Comparison of ENCODE assay signal across 8 cellular contexts in genomic region chr14:76958020-76958965, GRCh38.
DNase-seq lines count a peak whose midpoint lies in the region; ATAC-seq and TF ChIP-seq lines count a peak whose summit lies in the region.

No MANE protein-coding gene starts in this region.

- H3K36me3 Mint-ChIP-seq in activated CD4-positive, alpha-beta T cell treated with anti-CD3 and anti-CD28 coated beads, Interleukin-2, amount 10 ng/mL, durations not matched to agents 24 days and 14 days (ENCODE audit: low read depth), result peaks cover 3% of the 10 kb centered on the region
- no peaks in the 10 kb centered on the region for H3K36me3 Mint-ChIP-seq in T-cell

- intact Hi-C loops in activated CD4-positive, alpha-beta T cell treated with anti-CD3 and anti-CD28 coated beads, Interleukin-2, amount 10 ng/mL, durations not matched to agents 24 days and 14 days (cut with micrococcal nuclease), result no loop called here

- H3K9me3 ChIP-seq in iPS-20b (ENCODE audit: insufficient read depth, low read depth, low read length) (no peaks in the 10 kb centered on the region), thoracic aorta (no peaks in the 10 kb centered on the region)

- no peaks in the 10 kb centered on the region for H3K9me3 Mint-ChIP-seq in activated CD4-positive, alpha-beta T cell treated with anti-CD3 and anti-CD28 coated beads, Interleukin-2, amount 10 ng/mL, durations not matched to agents 24 days and 14 days
- H3K9me3 Mint-ChIP-seq in T-cell, result no peaks in the 10 kb centered on the region

- no peaks in the 10 kb centered on the region for H3K36me3 ChIP-seq in iPS-20b (ENCODE audit: insufficient read depth, low read depth, low read length)
- no peaks in the 10 kb centered on the region for H3K36me3 ChIP-seq in thoracic aorta

- ATAC-seq in T-cell (replicated peaks in 1 of 4), result no peak
- no peak for ATAC-seq in thoracic aorta (ENCODE audit: insufficient number of reproducible peaks, low FRiP score, low read depth)
- no peak for ATAC-seq in HG03139 (IDR thresholded peaks at IDR 0.05; ENCODE audit: unreplicated experiment)

- H3K4me1 ChIP-seq in iPS-20b (ENCODE audit: insufficient read depth, low read length), result peaks cover 55% of the 10 kb centered on the region
- H3K4me1 ChIP-seq in thoracic aorta (ENCODE audit: control insufficient read depth in 1 of 2, low read depth in 2 of 2), result peaks cover 43 to 74% of the 10 kb centered on the region in 2 donors

- POLR2A ChIA-PET in T-cell (lab: Charles Lee), result no interaction called here

- TF ChIP-seq CTCF in thoracic aorta (IDR thresholded peaks at IDR 0.05), result no peak

- H3K27me3 ChIP-seq in iPS-20b (ENCODE audit: insufficient read depth, low read length), result no peaks in the 10 kb centered on the region
- H3K27me3 ChIP-seq in thoracic aorta (replicated peaks; ENCODE audit: insufficient read depth), result no peaks in the 10 kb centered on the region

- H3K27ac ChIP-seq in iPS-20b (ENCODE audit: low read length), result peak overlapping the region; percentile 91
- peak overlapping the region; percentile 93 to 96 for H3K27ac ChIP-seq in thoracic aorta

- H3K27me3 Mint-ChIP-seq in activated CD4-positive, alpha-beta T cell treated with anti-CD3 and anti-CD28 coated beads, Interleukin-2, amount 10 ng/mL, durations not matched to agents 24 days and 14 days, result peaks cover 4% of the 10 kb centered on the region
- H3K27me3 Mint-ChIP-seq in T-cell, result no peaks in the 10 kb centered on the region

- DNase-seq in activated CD4-positive, alpha-beta T cell treated with anti-CD3 and anti-CD28 coated beads, Interleukin-2, amount 10 ng/mL, durations not matched to agents 24 days and 14 days, result peak; percentile 69
- no peak for DNase-seq in activated CD4-positive, alpha-beta T cell treated with anti-CD3 and anti-CD28 coated beads, Interleukin-2, amount 50 U/mL, for 4 hours
- no peak for DNase-seq in T-cell
- DNase-seq in thoracic aorta (ENCODE audit: low spot score), result no peak
- no peak for DNase-seq in NCI-H1694 treated with DMSO at 0.1 percent for 48 hours (lab: John Stamatoyannopoulos, UW)
- no peak for DNase-seq in GM19238 (ENCODE audit: insufficient read length, low spot score)

- no peak overlapping the region for H3K4me3 Mint-ChIP-seq in activated CD4-positive, alpha-beta T cell treated with anti-CD3 and anti-CD28 coated beads, Interleukin-2, amount 10 ng/mL, durations not matched to agents 24 days and 14 days
- H3K4me3 Mint-ChIP-seq in T-cell, result peak overlapping the region in 1 of 3 donors; percentile 86

- H3K4me1 Mint-ChIP-seq in activated CD4-positive, alpha-beta T cell treated with anti-CD3 and anti-CD28 coated beads, Interleukin-2, amount 10 ng/mL, durations not matched to agents 24 days and 14 days, result peaks cover 84% of the 10 kb centered on the region
- H3K4me1 Mint-ChIP-seq in T-cell, result peaks cover 72 to 88% (median 74%) of the 10 kb centered on the region in 3 donors

- CTCF ChIA-PET in T-cell (lab: Charles Lee), result interaction anchor here in 1 of 2 donors (0.5 to 1.0 kb wide), 2 partner anchors 8 to 9 kb away, joined by 3 to 6 read pairs; no protein-coding TSS in a partner anchor

- H3K9ac ChIP-seq in iPS-20b (ENCODE audit: low read depth, low read length), result no peak overlapping the region; the same call in 1 of the 2 replicates

- H3K4me3 ChIP-seq in iPS-20b (ENCODE audit: low read length), result no peak overlapping the region
- H3K4me3 ChIP-seq in thoracic aorta, result no peak overlapping the region

- peak overlapping the region; percentile 55 for H3K27ac Mint-ChIP-seq in activated CD4-positive, alpha-beta T cell treated with anti-CD3 and anti-CD28 coated beads, Interleukin-2, amount 10 ng/mL, durations not matched to agents 24 days and 14 days
- peak overlapping the region; percentile 91 to 92 for H3K27ac Mint-ChIP-seq in T-cell
